ENCODE assay signal across 1 cellular context in genomic region chr14:75673345-75673744, GRCh38.
A peak's percentile ranks its signal among the peaks of the same experiment; 100 is the strongest.
TF ChIP-seq lines count a peak whose summit lies in the region.

No MANE protein-coding gene starts in this region.

TF ChIP-seq in GM12878, 131 proteins besides CTCF, POLR2A, EP300 and RAD21 (continued from another document and continues in another):
- no peak for TF ChIP-seq ZNF592 (IDR thresholded peaks at IDR 0.05)
- TF ChIP-seq TBL1XR1 (IDR thresholded peaks at IDR 0.05; ENCODE audit: low read depth, low read length) = no peak
- TF ChIP-seq ZNF622 (IDR thresholded peaks at IDR 0.05) = no peak
- TF ChIP-seq HDAC6 (IDR thresholded peaks at IDR 0.05; ENCODE audit: unreplicated experiment) = no peak
- no peak for TF ChIP-seq ZNF384 (IDR thresholded peaks at IDR 0.05; ENCODE audit: borderline replicate concordance, low read depth, low read length)
- no peak for TF ChIP-seq LARP7 (IDR thresholded peaks at IDR 0.05)
- TF ChIP-seq POLR2AphosphoS5 (IDR thresholded peaks at IDR 0.05; ENCODE audit: low read length) = no peak
- 0 out of 2 replicates have a peak, but pooled peaks have one; percentile 28 for TF ChIP-seq MEF2A (IDR thresholded peaks at IDR 0.05; ENCODE audit: insufficient read depth, low read depth, low read length)
- TF ChIP-seq, protein P1, sequence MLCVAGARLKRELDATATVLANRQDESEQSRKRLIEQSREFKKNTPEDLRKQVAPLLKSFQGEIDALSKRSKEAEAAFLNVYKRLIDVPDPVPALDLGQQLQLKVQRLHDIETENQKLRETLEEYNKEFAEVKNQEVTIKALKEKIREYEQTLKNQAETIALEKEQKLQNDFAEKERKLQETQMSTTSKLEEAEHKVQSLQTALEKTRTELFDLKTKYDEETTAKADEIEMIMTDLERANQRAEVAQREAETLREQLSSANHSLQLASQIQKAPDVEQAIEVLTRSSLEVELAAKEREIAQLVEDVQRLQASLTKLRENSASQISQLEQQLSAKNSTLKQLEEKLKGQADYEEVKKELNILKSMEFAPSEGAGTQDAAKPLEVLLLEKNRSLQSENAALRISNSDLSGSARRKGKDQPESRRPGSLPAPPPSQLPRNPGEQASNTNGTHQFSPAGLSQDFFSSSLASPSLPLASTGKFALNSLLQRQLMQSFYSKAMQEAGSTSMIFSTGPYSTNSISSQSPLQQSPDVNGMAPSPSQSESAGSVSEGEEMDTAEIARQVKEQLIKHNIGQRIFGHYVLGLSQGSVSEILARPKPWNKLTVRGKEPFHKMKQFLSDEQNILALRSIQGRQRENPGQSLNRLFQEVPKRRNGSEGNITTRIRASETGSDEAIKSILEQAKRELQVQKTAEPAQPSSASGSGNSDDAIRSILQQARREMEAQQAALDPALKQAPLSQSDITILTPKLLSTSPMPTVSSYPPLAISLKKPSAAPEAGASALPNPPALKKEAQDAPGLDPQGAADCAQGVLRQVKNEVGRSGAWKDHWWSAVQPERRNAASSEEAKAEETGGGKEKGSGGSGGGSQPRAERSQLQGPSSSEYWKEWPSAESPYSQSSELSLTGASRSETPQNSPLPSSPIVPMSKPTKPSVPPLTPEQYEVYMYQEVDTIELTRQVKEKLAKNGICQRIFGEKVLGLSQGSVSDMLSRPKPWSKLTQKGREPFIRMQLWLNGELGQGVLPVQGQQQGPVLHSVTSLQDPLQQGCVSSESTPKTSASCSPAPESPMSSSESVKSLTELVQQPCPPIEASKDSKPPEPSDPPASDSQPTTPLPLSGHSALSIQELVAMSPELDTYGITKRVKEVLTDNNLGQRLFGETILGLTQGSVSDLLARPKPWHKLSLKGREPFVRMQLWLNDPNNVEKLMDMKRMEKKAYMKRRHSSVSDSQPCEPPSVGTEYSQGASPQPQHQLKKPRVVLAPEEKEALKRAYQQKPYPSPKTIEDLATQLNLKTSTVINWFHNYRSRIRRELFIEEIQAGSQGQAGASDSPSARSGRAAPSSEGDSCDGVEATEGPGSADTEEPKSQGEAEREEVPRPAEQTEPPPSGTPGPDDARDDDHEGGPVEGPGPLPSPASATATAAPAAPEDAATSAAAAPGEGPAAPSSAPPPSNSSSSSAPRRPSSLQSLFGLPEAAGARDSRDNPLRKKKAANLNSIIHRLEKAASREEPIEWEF (IDR thresholded peaks at IDR 0.05; ENCODE audit: insufficient replicate concordance, low read depth, low read length) = no peak
- no peak for TF ChIP-seq FOXK2 (IDR thresholded peaks at IDR 0.05)
- TF ChIP-seq BCL3 (IDR thresholded peaks at IDR 0.05; ENCODE audit: borderline replicate concordance, insufficient read depth, low read depth, low read length, poor library complexity, severe bottlenecking) = no peak
- TF ChIP-seq, protein P2, sequence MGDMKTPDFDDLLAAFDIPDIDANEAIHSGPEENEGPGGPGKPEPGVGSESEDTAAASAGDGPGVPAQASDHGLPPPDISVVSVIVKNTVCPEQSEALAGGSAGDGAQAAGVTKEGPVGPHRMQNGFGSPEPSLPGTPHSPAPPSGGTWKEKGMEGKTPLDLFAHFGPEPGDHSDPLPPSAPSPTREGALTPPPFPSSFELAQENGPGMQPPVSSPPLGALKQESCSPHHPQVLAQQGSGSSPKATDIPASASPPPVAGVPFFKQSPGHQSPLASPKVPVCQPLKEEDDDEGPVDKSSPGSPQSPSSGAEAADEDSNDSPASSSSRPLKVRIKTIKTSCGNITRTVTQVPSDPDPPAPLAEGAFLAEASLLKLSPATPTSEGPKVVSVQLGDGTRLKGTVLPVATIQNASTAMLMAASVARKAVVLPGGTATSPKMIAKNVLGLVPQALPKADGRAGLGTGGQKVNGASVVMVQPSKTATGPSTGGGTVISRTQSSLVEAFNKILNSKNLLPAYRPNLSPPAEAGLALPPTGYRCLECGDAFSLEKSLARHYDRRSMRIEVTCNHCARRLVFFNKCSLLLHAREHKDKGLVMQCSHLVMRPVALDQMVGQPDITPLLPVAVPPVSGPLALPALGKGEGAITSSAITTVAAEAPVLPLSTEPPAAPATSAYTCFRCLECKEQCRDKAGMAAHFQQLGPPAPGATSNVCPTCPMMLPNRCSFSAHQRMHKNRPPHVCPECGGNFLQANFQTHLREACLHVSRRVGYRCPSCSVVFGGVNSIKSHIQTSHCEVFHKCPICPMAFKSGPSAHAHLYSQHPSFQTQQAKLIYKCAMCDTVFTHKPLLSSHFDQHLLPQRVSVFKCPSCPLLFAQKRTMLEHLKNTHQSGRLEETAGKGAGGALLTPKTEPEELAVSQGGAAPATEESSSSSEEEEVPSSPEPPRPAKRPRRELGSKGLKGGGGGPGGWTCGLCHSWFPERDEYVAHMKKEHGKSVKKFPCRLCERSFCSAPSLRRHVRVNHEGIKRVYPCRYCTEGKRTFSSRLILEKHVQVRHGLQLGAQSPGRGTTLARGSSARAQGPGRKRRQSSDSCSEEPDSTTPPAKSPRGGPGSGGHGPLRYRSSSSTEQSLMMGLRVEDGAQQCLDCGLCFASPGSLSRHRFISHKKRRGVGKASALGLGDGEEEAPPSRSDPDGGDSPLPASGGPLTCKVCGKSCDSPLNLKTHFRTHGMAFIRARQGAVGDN (IDR thresholded peaks at IDR 0.05) = no peak
- TF ChIP-seq ZNF274 (IDR thresholded peaks at IDR 0.05; ENCODE audit: insufficient read depth, insufficient read length) = no peak
- TF ChIP-seq BCL11A (IDR thresholded peaks at IDR 0.05; ENCODE audit: low read depth, low read length) = peak; percentile 18; the same call in 1 of the 2 replicates
- peak; percentile 64; the same call in 1 of the 2 replicates for TF ChIP-seq IRF4 (IDR thresholded peaks at IDR 0.05; ENCODE audit: low read depth, low read length)
- TF ChIP-seq MYB (IDR thresholded peaks at IDR 0.05; ENCODE audit: borderline replicate concordance, low read depth, low read length) = no peak
- TF ChIP-seq, protein P3, sequence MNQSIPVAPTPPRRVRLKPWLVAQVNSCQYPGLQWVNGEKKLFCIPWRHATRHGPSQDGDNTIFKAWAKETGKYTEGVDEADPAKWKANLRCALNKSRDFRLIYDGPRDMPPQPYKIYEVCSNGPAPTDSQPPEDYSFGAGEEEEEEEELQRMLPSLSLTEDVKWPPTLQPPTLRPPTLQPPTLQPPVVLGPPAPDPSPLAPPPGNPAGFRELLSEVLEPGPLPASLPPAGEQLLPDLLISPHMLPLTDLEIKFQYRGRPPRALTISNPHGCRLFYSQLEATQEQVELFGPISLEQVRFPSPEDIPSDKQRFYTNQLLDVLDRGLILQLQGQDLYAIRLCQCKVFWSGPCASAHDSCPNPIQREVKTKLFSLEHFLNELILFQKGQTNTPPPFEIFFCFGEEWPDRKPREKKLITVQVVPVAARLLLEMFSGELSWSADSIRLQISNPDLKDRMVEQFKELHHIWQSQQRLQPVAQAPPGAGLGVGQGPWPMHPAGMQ (IDR thresholded peaks at IDR 0.05; ENCODE audit: borderline replicate concordance) = no peak
- TF ChIP-seq CREB1 (IDR thresholded peaks at IDR 0.05; ENCODE audit: low read depth) = no peak
- peak; percentile 97 for TF ChIP-seq DPF2 (IDR thresholded peaks at IDR 0.05)
- TF ChIP-seq NBN (IDR thresholded peaks at IDR 0.05) = no peak
- TF ChIP-seq NR2F1 (conservative IDR thresholded peaks at IDR 0.05) = 0 out of 2 replicates have a peak, but pooled peaks have one; percentile 38
- TF ChIP-seq SREBF1 (IDR thresholded peaks at IDR 0.05; ENCODE audit: low read length) = no peak
- no peak for TF ChIP-seq CBX5 (IDR thresholded peaks at IDR 0.05; ENCODE audit: low read depth)
- TF ChIP-seq USF2 (IDR thresholded peaks at IDR 0.05; ENCODE audit: borderline replicate concordance, low read depth, low read length) = no peak
- TF ChIP-seq ZBED1 (IDR thresholded peaks at IDR 0.05; ENCODE audit: borderline replicate concordance) = no peak
- no peak for TF ChIP-seq POU2F2 (IDR thresholded peaks at IDR 0.05; ENCODE audit: borderline replicate concordance, low read depth, low read length)
- TF ChIP-seq ASH2L (IDR thresholded peaks at IDR 0.05; ENCODE audit: borderline replicate concordance, low read depth) = no peak
- no peak for TF ChIP-seq EGR1 (IDR thresholded peaks at IDR 0.05; ENCODE audit: borderline replicate concordance in 1 of 2, low read depth in 2 of 2, low read length in 2 of 2)
- no peak for TF ChIP-seq SUPT20H (IDR thresholded peaks at IDR 0.05; ENCODE audit: borderline replicate concordance, control insufficient read depth, low read depth, low read length)
- no peak for TF ChIP-seq BRCA1 (IDR thresholded peaks at IDR 0.05; ENCODE audit: low read depth, low read length)
- TF ChIP-seq TCF3 (IDR thresholded peaks at IDR 0.05; ENCODE audit: borderline replicate concordance, insufficient read depth, low read depth, low read length) = no peak
- no peak for TF ChIP-seq IRF3 (IDR thresholded peaks at IDR 0.05)
- TF ChIP-seq HSF1 (IDR thresholded peaks at IDR 0.05; ENCODE audit: low read depth, low read length) = no peak
- peak; percentile 75 for TF ChIP-seq ATF7 (IDR thresholded peaks at IDR 0.05; ENCODE audit: low read depth)
- no peak for TF ChIP-seq SP1 (IDR thresholded peaks at IDR 0.05; ENCODE audit: low read depth, low read length)
- no peak for TF ChIP-seq PAX8 (IDR thresholded peaks at IDR 0.05)
- TF ChIP-seq MLLT1 (IDR thresholded peaks at IDR 0.05) = no peak
- no peak for TF ChIP-seq ZNF24 (IDR thresholded peaks at IDR 0.05)
- no peak for TF ChIP-seq SMAD1 (IDR thresholded peaks at IDR 0.05; ENCODE audit: low read depth, partially characterized antibody)
